1 cellular context compared by ENCODE assay signal in genomic region chr1:94688646-94689045, GRCh38.
TF ChIP-seq lines count a peak whose summit lies in the region.

No MANE protein-coding gene starts in this region.

TF ChIP-seq in H1, 55 proteins besides CTCF, POLR2A, EP300 and RAD21 (continued from another document):
- TF ChIP-seq HDAC2 (IDR thresholded peaks at IDR 0.05; ENCODE audit: borderline replicate concordance in 1 of 2, low read depth in 2 of 2, low read length in 2 of 2) (0 out of 4 replicates have a peak, but pooled peaks of 1 of the 2 experiments have one; percentile 38), ZNF274 (IDR thresholded peaks at IDR 0.05; ENCODE audit: borderline replicate concordance, extremely low read depth, low read length) (no peak), CTBP2 (IDR thresholded peaks at IDR 0.05; ENCODE audit: borderline replicate concordance, insufficient read depth, insufficient read length, low read length) (peak; percentile 84), MAX (IDR thresholded peaks at IDR 0.05) (peak; percentile 31; the same call in 1 of the 2 replicates), JUN (IDR thresholded peaks at IDR 0.05; ENCODE audit: low read depth, low read length) (no peak), POU5F1 (IDR thresholded peaks at IDR 0.05; ENCODE audit: low read depth, low read length) (no peak), YY1 (IDR thresholded peaks at IDR 0.05; ENCODE audit: low read depth, low read length) (peak; percentile 85), SP1 (IDR thresholded peaks at IDR 0.05; ENCODE audit: low read depth, low read length) (peak; percentile 88)
